ENCODE assay signal across 11 cellular contexts in the genomic region with DNA sequence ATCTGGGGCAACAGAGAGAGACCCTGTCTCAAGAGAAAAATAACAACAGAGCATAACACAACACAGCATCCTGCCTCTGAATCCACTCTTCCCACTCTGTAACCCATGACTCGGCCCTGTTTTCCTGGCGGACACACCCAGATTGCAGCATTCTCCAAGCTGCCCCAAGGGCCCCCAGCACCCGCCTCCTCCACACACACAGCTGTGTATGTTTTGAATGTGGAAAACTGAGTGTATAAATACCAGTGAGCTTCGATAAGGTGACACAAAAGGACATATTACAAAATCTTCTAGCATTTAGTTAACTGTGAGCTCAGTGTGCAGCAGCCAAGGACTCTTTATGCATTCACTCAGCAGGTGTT. TPM values are rescaled to one million over a fixed set of nuclear protein-coding genes. Genes with fewer than 3 reads are reported as not detected.
DNase-seq lines count a peak whose midpoint lies in the region; ATAC-seq and TF ChIP-seq lines count a peak whose summit lies in the region.
"Had no signal": no experiment of that assay in that cellular context is flagged by ENCODE, and none has a peak within 500 bp of the region (broad histone marks: within the 10 kb centered on the region; RNA-seq: fewer than 3 reads in every experiment).

No MANE protein-coding gene starts in this region.

- no peak overlapping the region for H2AFZ ChIP-seq in PC-3 (ENCODE audit: low read length)

- intact Hi-C loops in PC-3 (cut with micrococcal nuclease): loop anchor here (2.0 kb wide), 2 partner anchors 48 to 262 kb away; no protein-coding TSS in a partner anchor

- H4K20me1 ChIP-seq in PC-3 (ENCODE audit: low read length): no peaks in the 10 kb centered on the region

- H3K36me3 Mint-ChIP-seq in osteocyte (ENCODE audit: unreplicated experiment): no peaks in the 10 kb centered on the region

- peak overlapping the region; percentile 60 for H3K9ac ChIP-seq in PC-3 (ENCODE audit: low read length)

- POLR2A ChIA-PET in BJ (lab: Charles Lee): no interaction called here
- POLR2A ChIA-PET in PC-3 (lab: Charles Lee; ENCODE audit: unreplicated experiment): interaction anchor here (0.5 to 0.8 kb wide), 3 partner anchors 14 to 188 kb away, joined by 3 read pairs; no protein-coding TSS in a partner anchor

- H3K27me3 Mint-ChIP-seq in osteocyte (ENCODE audit: unreplicated experiment): no peaks in the 10 kb centered on the region

- H3K9me3 ChIP-seq in PC-3 (ENCODE audit: low read length): no peaks in the 10 kb centered on the region

- H3K4me1 Mint-ChIP-seq in osteocyte (ENCODE audit: unreplicated experiment): peaks cover 32% of the 10 kb centered on the region

- ATAC-seq in PC-3 (peak; percentile 62), HG03354 (IDR thresholded peaks at IDR 0.05; ENCODE audit: poor library complexity, severe bottlenecking, unreplicated experiment) (no peak), GM21447 (IDR thresholded peaks at IDR 0.05; ENCODE audit: unreplicated experiment) (no peak), GM19328 (IDR thresholded peaks at IDR 0.05; ENCODE audit: unreplicated experiment) (no peak), HG03439 (IDR thresholded peaks at IDR 0.05; ENCODE audit: unreplicated experiment) (no peak)

- no peaks in the 10 kb centered on the region for H3K27me3 ChIP-seq in BJ (ENCODE audit: control insufficient read depth, insufficient read depth, low read length)
- no peaks in the 10 kb centered on the region for H3K27me3 ChIP-seq in PC-3 (ENCODE audit: low read length)

- CTCF ChIA-PET in BJ (lab: Yijun Ruan, JAX) (interaction anchor here (0.6 to 12.8 kb wide), 18 partner anchors 9 to 758 kb away, joined by 3 to 372 read pairs (median 12); no protein-coding TSS in a partner anchor), PC-3 (lab: Charles Lee) (interaction anchor here (0.6 to 3.5 kb wide), 7 partner anchors 11 to 339 kb away, joined by 8 to 62 read pairs (median 24); a partner anchor contains a TSS)

- no TSS peak for BruUV-seq in PC-3 (replicated peaks; lab: Mats Ljungman, UMichigan)

- peak overlapping the region; percentile 89 for H3K27ac ChIP-seq in PC-3 (ENCODE audit: low read length)

- peaks cover 31% of the 10 kb centered on the region for H3K4me1 ChIP-seq in PC-3 (ENCODE audit: insufficient read depth, low read length)

- peaks cover 30% of the 10 kb centered on the region for H3K79me2 ChIP-seq in PC-3 (ENCODE audit: low read length)

- no peak for TF ChIP-seq CTCF in BJ (IDR thresholded peaks at IDR 0.05; ENCODE audit: insufficient read depth, low read depth, low read length)
- TF ChIP-seq CTCF in PC-3 (conservative IDR thresholded peaks at IDR 0.05; ENCODE audit: low read depth, low read length): no peak
- no peak for TF ChIP-seq CTCF in osteocyte (IDR thresholded peaks at IDR 0.05)

- H3K36me3 ChIP-seq in BJ (ENCODE audit: control insufficient read depth, insufficient read depth, low read length): no peaks in the 10 kb centered on the region; the same call in 1 of the 2 replicates
- no peaks in the 10 kb centered on the region for H3K36me3 ChIP-seq in PC-3 (ENCODE audit: low read depth, low read length)

- H3K27ac Mint-ChIP-seq in osteocyte (ENCODE audit: unreplicated experiment): peak overlapping the region; percentile 80

- no peaks in the 10 kb centered on the region for H3K9me3 Mint-ChIP-seq in osteocyte (ENCODE audit: unreplicated experiment)

- H3F3A ChIP-seq in PC-3 (ENCODE audit: low read length, unreplicated experiment): no peaks in the 10 kb centered on the region

- no peak overlapping the region for H3K4me3 Mint-ChIP-seq in osteocyte (ENCODE audit: unreplicated experiment)

- peak overlapping the region; percentile 74 for H3K4me2 ChIP-seq in PC-3 (ENCODE audit: low read length)

- H3K4me3 ChIP-seq in BJ (ENCODE audit: low read depth, low read length) (no peak overlapping the region), PC-3 (ENCODE audit: low read length) (peak overlapping the region; percentile 37; the same call in 1 of the 2 replicates)

- no peaks in the 10 kb centered on the region for H3K9me2 ChIP-seq in PC-3 (replicated peaks; ENCODE audit: low read length)

- DNase-seq in BJ (ENCODE audit: low read depth) (peak; percentile 62), PC-3 (peak; percentile 68), fibroblast of the conjunctiva (ENCODE audit: low read depth) (peak; percentile 68), osteocyte (ENCODE audit: extremely low spot score, unreplicated experiment) (no peak)
- DNase-seq: activated naive CD4-positive, alpha-beta T cell treated with Interleukin-2 at 50 U/mL for 16 hours; NCI-H2029; substantia nigra had no signal

RNA-seq across cellular contexts. Expression of a gene that starts 13.0 kb away (rescaled TPM):
- polyA plus RNA-seq in BJ (2011; rRNA removed): 13.4 and 22.8 TPM in 2 replicates
- polyA minus RNA-seq in BJ (2011; rRNA and poly(A)+ RNA removed): 16.7 and 17.4 TPM in 2 replicates
- 38.2 and 45.6 TPM in 2 replicates for total RNA-seq in PC-3 (2014; rRNA removed)
- total RNA-seq in osteocyte: 9.0 and 9.2 TPM in 2 replicates
